Comparison of ENCODE assay signal across 8 cellular contexts in the genomic region with DNA sequence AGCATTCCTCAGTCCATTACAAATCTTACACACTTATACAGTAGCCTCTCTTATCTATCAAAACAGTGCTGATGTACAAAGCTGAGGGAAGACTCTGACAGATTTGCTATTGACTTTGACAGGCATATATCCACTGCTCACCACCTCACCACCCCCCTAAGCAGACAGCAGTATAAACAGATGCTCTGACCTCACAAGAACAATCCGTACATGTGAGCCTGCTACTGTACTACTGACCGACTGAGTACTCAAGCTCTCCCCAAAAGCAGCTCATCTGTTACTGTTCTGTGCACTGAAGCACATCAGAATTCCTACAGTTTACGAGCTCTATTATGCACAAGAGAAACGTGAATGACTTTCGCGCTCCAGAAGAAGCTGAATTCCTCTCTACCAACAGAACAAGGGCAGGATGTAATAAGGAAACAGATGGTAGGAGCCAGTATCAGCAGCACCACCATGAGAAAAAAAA.
DNase-seq lines count a peak whose midpoint lies in the region; ATAC-seq, FAIRE-seq and TF ChIP-seq lines count a peak whose summit lies in the region.

No MANE protein-coding gene starts in this region.

- H3K9ac ChIP-seq in SK-N-MC (ENCODE audit: insufficient read length) = peak overlapping the region; percentile 25
- no peak overlapping the region for H3K9ac ChIP-seq in keratinocyte (ENCODE audit: control insufficient read depth, extremely low read depth, insufficient read depth, low read length)

- peak overlapping the region in 1 of 2 donors; percentile 21 for H3K4me3 ChIP-seq in right atrium auricular region
- peak overlapping the region; percentile 69 for H3K4me3 ChIP-seq in SK-N-MC
- H3K4me3 ChIP-seq in keratinocyte (ENCODE audit: control insufficient read depth in 2 of 3, extremely low read depth in 1 of 3, insufficient read depth in 2 of 3, low read depth in 1 of 3, low read length in 3 of 3) = no peak overlapping the region
- H3K4me3 ChIP-seq in uterus = no peak overlapping the region

- no peaks in the 10 kb centered on the region for H3K79me2 ChIP-seq in keratinocyte (ENCODE audit: control insufficient read depth, insufficient read depth, low read length)

- dilution Hi-C loops in keratinocyte (cut with MboI; ENCODE audit: extremely low pct_ligation_motif_present, low sequenced_read_pairs) = no loop called here

- TF ChIP-seq CTCF in right atrium auricular region (IDR thresholded peaks at IDR 0.05) (no peak), keratinocyte (optimal IDR thresholded peaks at IDR 0.05 in 1 of 3, IDR thresholded peaks at IDR 0.05 in 1 of 3, conservative IDR thresholded peaks at IDR 0.05 in 1 of 3; ENCODE audit: extremely low read depth in 1 of 3, insufficient read depth in 2 of 3, low read length in 3 of 3) (no peak), uterus (IDR thresholded peaks at IDR 0.05) (no peak)

- H3K27ac ChIP-seq in right atrium auricular region = no peak overlapping the region
- H3K27ac ChIP-seq in SK-N-MC = no peak overlapping the region; the same call in 1 of the 2 replicates
- H3K27ac ChIP-seq in keratinocyte (ENCODE audit: control insufficient read depth, insufficient read depth, low read length) = no peak overlapping the region
- H3K27ac ChIP-seq in uterus = no peak overlapping the region

- H3K4me1 ChIP-seq in right atrium auricular region (no peaks in the 10 kb centered on the region), keratinocyte (ENCODE audit: control insufficient read depth, extremely low read depth, insufficient read depth, low read length) (no peaks in the 10 kb centered on the region), uterus (no peaks in the 10 kb centered on the region)

- FAIRE-seq in keratinocyte (lab: Jason Lieb, UNC) (no peak), urothelium cell line (lab: Jason Lieb, UNC) (no peak)

- H3K36me3 ChIP-seq in right atrium auricular region = no peaks in the 10 kb centered on the region
- no peaks in the 10 kb centered on the region for H3K36me3 ChIP-seq in SK-N-MC (ENCODE audit: insufficient read depth, low read length)
- no peaks in the 10 kb centered on the region for H3K36me3 ChIP-seq in keratinocyte (ENCODE audit: control insufficient read depth in 2 of 2, extremely low read depth in 1 of 2, insufficient read depth in 2 of 2, low read length in 2 of 2)
- no peaks in the 10 kb centered on the region for H3K36me3 ChIP-seq in uterus

- ATAC-seq in Right ventricle myocardium inferior = peak; percentile 56

- peak overlapping the region; percentile 20 for H2AFZ ChIP-seq in keratinocyte (ENCODE audit: control insufficient read depth, low read length)

- H3K9me1 ChIP-seq in keratinocyte (ENCODE audit: control insufficient read depth, extremely low read depth, insufficient read depth, low read length) = no peaks in the 10 kb centered on the region

- intact Hi-C loops in Right ventricle myocardium inferior (cut with DNase I) = no loop called here
- intact Hi-C loops in uterus (cut with DNase I; ENCODE audit: low total_unique reads) = no loop called here

- H4K20me1 ChIP-seq in keratinocyte (ENCODE audit: control insufficient read depth, extremely low read depth, insufficient read depth, low read length) = no peaks in the 10 kb centered on the region

- TF ChIP-seq POLR2A in uterus (IDR thresholded peaks at IDR 0.05) = no peak

- H3K27me3 ChIP-seq in right atrium auricular region (no peaks in the 10 kb centered on the region), keratinocyte (ENCODE audit: control insufficient read depth, extremely low read depth, insufficient read depth, low read length) (no peaks in the 10 kb centered on the region), uterus (no peaks in the 10 kb centered on the region)

- no peak for DNase-seq in Right ventricle myocardium inferior (ENCODE audit: missing footprints)
- DNase-seq in right atrium auricular region (ENCODE audit: low spot score) = no peak
- DNase-seq in SK-N-MC (ENCODE audit: low read depth, low spot score) = peak; percentile 35
- DNase-seq in keratinocyte (ENCODE audit: low read depth, low spot score) = no peak
- DNase-seq in urothelium cell line (ENCODE audit: low spot score) = no peak
- no peak for DNase-seq in uterus
- DNase-seq in activated naive CD4-positive, alpha-beta T cell treated with anti-CD3 and anti-CD28 coated beads, Interleukin-2, amount 50 U/mL, for 16 hours = no peak
- no peak for DNase-seq in NCI-H2029 (lab: John Stamatoyannopoulos, UW)

- H3K4me2 ChIP-seq in keratinocyte (ENCODE audit: control insufficient read depth, extremely low read depth, insufficient read depth, low read depth, low read length) = no peak overlapping the region

- H3K9me3 ChIP-seq in right atrium auricular region (no peaks in the 10 kb centered on the region), SK-N-MC (ENCODE audit: low read depth, low read length) (no peaks in the 10 kb centered on the region), keratinocyte (ENCODE audit: control insufficient read depth, low read depth, low read length) (no peaks in the 10 kb centered on the region), uterus (no peaks in the 10 kb centered on the region)
